Comparison of ENCODE assay signal across 11 cellular contexts in the genomic region with DNA sequence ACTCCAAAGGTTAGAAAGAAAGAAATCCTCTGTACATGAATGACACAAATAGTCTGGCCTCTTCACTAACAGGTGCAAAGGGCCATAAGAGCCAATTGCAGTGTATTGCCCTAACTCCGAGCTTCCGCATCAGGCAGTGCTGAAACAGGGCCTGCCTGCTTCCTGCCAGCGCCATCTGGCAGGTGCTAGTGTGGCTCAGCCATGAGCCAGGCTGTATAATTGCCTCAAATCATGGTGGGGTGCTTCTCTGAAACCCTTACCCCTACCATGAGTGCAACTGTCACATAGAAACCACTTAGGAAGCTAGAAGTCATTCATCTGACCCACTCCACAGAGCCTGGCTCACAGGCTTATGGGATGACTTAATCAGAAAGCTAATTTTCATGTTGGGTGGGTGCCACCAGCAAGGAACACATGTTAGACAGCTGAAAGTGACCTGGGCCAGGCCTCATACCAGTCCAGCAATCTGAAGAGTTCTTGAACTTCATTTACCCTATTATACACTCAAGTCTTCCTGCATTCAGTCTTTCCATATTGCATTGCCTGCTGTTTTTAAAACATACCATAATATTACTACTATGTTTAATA.
DNase-seq lines count a peak whose midpoint lies in the region; ATAC-seq, FAIRE-seq and TF ChIP-seq lines count a peak whose summit lies in the region.
"Had no signal": no experiment of that assay in that cellular context is flagged by ENCODE, and none has a peak within 500 bp of the region (broad histone marks: within the 10 kb centered on the region; RNA-seq: fewer than 3 reads in every experiment).

No MANE protein-coding gene starts in this region.

- no peaks in the 10 kb centered on the region for H3K36me3 ChIP-seq in KMS-11 (ENCODE audit: insufficient read depth)
- H3K36me3 ChIP-seq in H7 (replicated peaks; ENCODE audit: control insufficient read depth, insufficient read depth, low read length) = no peaks in the 10 kb centered on the region

- no peak overlapping the region for H3K4me3 ChIP-seq in KMS-11 (IDR thresholded peaks at IDR 0.05; ENCODE audit: insufficient read depth, low read depth, low read length)
- no peak overlapping the region for H3K4me3 ChIP-seq in H7 (ENCODE audit: insufficient read depth, low read depth, low read length)

- peak overlapping the region; percentile 50 for H3K4me2 ChIP-seq in KMS-11

- H3K9ac ChIP-seq in KMS-11 = peak overlapping the region; percentile 17; the same call in 1 of the 2 replicates

- no peak for TF ChIP-seq POLR2A in GM12892 (IDR thresholded peaks at IDR 0.05; ENCODE audit: low read depth, low read length)

- TF ChIP-seq CTCF in KMS-11 (conservative IDR thresholded peaks at IDR 0.05; ENCODE audit: low read depth, low read length) = 0 out of 2 replicates have a peak, but pooled peaks have one; percentile 24

- no peak for DNase-seq in GM12892 (ENCODE audit: insufficient read length)
- peak; percentile 16 for DNase-seq in NCI-H446 treated with DMSO at 0.1 percent for 48 hours (lab: John Stamatoyannopoulos, UW)
- DNase-seq in midbrain (lab: John Stamatoyannopoulos, UW) = peak; percentile 10
- no peak for DNase-seq in T-helper 2 cell
- DNase-seq in H7 = no peak
- DNase-seq: activated CD8-positive, alpha-beta memory T cell treated with anti-CD3 and anti-CD28 coated beads for 24 hours; IMR-90 had no signal

- H3K27ac ChIP-seq in KMS-11 = peak overlapping the region; percentile 75

- H3K27me3 ChIP-seq in KMS-11 (ENCODE audit: insufficient read depth, low read depth) (no peaks in the 10 kb centered on the region), H7 (ENCODE audit: control insufficient read depth, insufficient read depth, low read length) (no peaks in the 10 kb centered on the region)

- no peak for ATAC-seq in GM21529 (IDR thresholded peaks at IDR 0.05; ENCODE audit: unreplicated experiment)
- ATAC-seq: activated naive CD4-positive, alpha-beta T cell treated with anti-CD3 and anti-CD28 coated beads, Interleukin-2, amount 50 U/mL, for 72 hours had no signal

- FAIRE-seq in GM12892 (lab: Jason Lieb, UNC) = peak; percentile 50
- FAIRE-seq: keratinocyte had no signal

- no peaks in the 10 kb centered on the region for H3K79me2 ChIP-seq in KMS-11 (ENCODE audit: insufficient read depth, low read depth)

- no peaks in the 10 kb centered on the region for H4K20me1 ChIP-seq in KMS-11 (ENCODE audit: insufficient read depth)

- H3K4me1 ChIP-seq in KMS-11 (ENCODE audit: low read depth, poor library complexity, severe bottlenecking) = peaks cover 76% of the 10 kb centered on the region

- H2AFZ ChIP-seq in KMS-11 (ENCODE audit: low read depth) = peak overlapping the region; percentile 3; the same call in 1 of the 2 replicates

Comparison
In these comparisons a context has a peak if more than half of its experiments do, and no peak if none do; other contexts are left out.
1. DNase-seq: peak in NCI-H446 treated with DMSO at 0.1 percent for 48 hours (single experiment) and midbrain (single experiment); none in GM12892 (single experiment), T-helper 2 cell (0 of 5) and H7 (single experiment).